8 cellular contexts compared by ENCODE assay signal in genomic region chr16:53504161-53504663, GRCh38. TPM values are rescaled to one million over a fixed set of nuclear protein-coding genes. Genes with fewer than 3 reads are reported as not detected.
A peak's percentile ranks its signal among the peaks of the same experiment; 100 is the strongest.
DNase-seq lines count a peak whose midpoint lies in the region; ATAC-seq and TF ChIP-seq lines count a peak whose summit lies in the region.

No MANE protein-coding gene starts in this region.

- TF ChIP-seq CTCF in SK-N-SH (IDR thresholded peaks at IDR 0.05) = no peak

- peak; percentile 36 for DNase-seq in NCI-H146 (lab: John Stamatoyannopoulos, UW)
- DNase-seq in NCI-H146 treated with DMSO at 0.1 percent for 48 hours (lab: John Stamatoyannopoulos, UW; ENCODE audit: unreplicated experiment) = no peak
- DNase-seq in SK-N-SH = peak; percentile 49
- peak; percentile 22 for DNase-seq in central memory CD4-positive, alpha-beta T cell
- DNase-seq in left lobe of liver (ENCODE audit: low spot score) = peak; percentile 71
- peak; percentile 15 for DNase-seq in stimulated activated CD4-positive, alpha-beta T cell treated with anti-CD3 and anti-CD28 coated beads, Interleukin-4, amount 100 ng/mL, for 1 hour

- peaks cover 7 to 23% of the 10 kb centered on the region in 2 experiments for H3K4me1 ChIP-seq in SK-N-SH (ENCODE audit: control insufficient read depth in 1 of 2, insufficient read depth in 2 of 2, low read depth in 1 of 2, low read length in 1 of 2)

- WGBS in SK-N-SH (ENCODE audit: low lambda C conversion rate) = 16% methylated on average over 11 of the region's 11 CpGs

- H3K9me2 ChIP-seq in SK-N-SH = no peaks in the 10 kb centered on the region

- peak overlapping the region; percentile 81 to 98 for H3K27ac ChIP-seq in SK-N-SH (ENCODE audit: low read depth in 2 of 2, low read length in 1 of 2)

- ATAC-seq in left lobe of liver (peak; percentile 6), GM19463 (IDR thresholded peaks at IDR 0.05; ENCODE audit: unreplicated experiment) (no peak), GM19452 (IDR thresholded peaks at IDR 0.05; ENCODE audit: unreplicated experiment) (no peak)

- no peaks in the 10 kb centered on the region for H4K20me1 ChIP-seq in SK-N-SH (ENCODE audit: insufficient read depth)

- H3K4me2 ChIP-seq in SK-N-SH = peak overlapping the region; percentile 84

- CTCF ChIA-PET in SK-N-SH (lab: Yijun Ruan, JAX) = interaction anchor here (1.0 to 1.3 kb wide), 2 partner anchors 148 to 374 kb away, joined by 3 read pairs; no protein-coding TSS in a partner anchor

- no peaks in the 10 kb centered on the region for H3K9me3 ChIP-seq in SK-N-SH

- POLR2A ChIA-PET in SK-N-SH (lab: Yijun Ruan, JAX) = interaction anchor here (0.6 to 2.0 kb wide), 5 partner anchors 69 to 1564 kb away, joined by 3 to 18 read pairs (median 3); partner anchors contain the start of genes FTO, RBL2 and RPGRIP1L

- H3K9ac ChIP-seq in SK-N-SH = peak overlapping the region; percentile 69; the same call in 1 of the 2 replicates

- no peak for TF ChIP-seq RAD21 in SK-N-SH (IDR thresholded peaks at IDR 0.05; ENCODE audit: low read length)

- peak overlapping the region; percentile 76 for H2AFZ ChIP-seq in SK-N-SH (ENCODE audit: low read depth)

- peaks cover 13% of the 10 kb centered on the region for H3K79me2 ChIP-seq in SK-N-SH (ENCODE audit: insufficient read depth)

- H3K4me3 ChIP-seq in SK-N-SH (ENCODE audit: low read depth in 2 of 2, low read length in 1 of 2) = peak overlapping the region; percentile 62 to 67

- TF ChIP-seq EP300 in SK-N-SH (IDR thresholded peaks at IDR 0.05; ENCODE audit: borderline replicate concordance in 1 of 2, low read depth in 1 of 2, low read length in 1 of 2) = no peak

- no peaks in the 10 kb centered on the region for H3K36me3 ChIP-seq in SK-N-SH (replicated peaks in 1 of 2; ENCODE audit: control insufficient read depth in 1 of 2, insufficient read depth in 2 of 2, low read length in 1 of 2)

- H3F3A ChIP-seq in SK-N-SH (replicated peaks; ENCODE audit: insufficient read depth) = no peaks in the 10 kb centered on the region

- H3K27me3 ChIP-seq in SK-N-SH (ENCODE audit: insufficient read depth) = no peaks in the 10 kb centered on the region

TF ChIP-seq in SK-N-SH, 30 proteins besides CTCF, POLR2A, EP300 and RAD21:
- TF ChIP-seq TCF12 (IDR thresholded peaks at IDR 0.05) = no peak
- TF ChIP-seq FOSL2 (IDR thresholded peaks at IDR 0.05; ENCODE audit: borderline replicate concordance, low read depth) = no peak
- no peak for TF ChIP-seq CHD2 (IDR thresholded peaks at IDR 0.05; ENCODE audit: low read length, partially characterized antibody)
- no peak for TF ChIP-seq MAX (IDR thresholded peaks at IDR 0.05; ENCODE audit: low read depth)
- no peak for TF ChIP-seq GATA2 (CRISPR knock-in tag; IDR thresholded peaks at IDR 0.05)

RNA-seq across cellular contexts. Expression of gene AKTIP, which starts 1.2 kb away (rescaled TPM):
- 21.0 and 31.0 TPM in 2 replicates for polyA plus RNA-seq in SK-N-SH (2012; rRNA removed)
- polyA plus RNA-seq in SK-N-SH (2012; cell fraction: cytosol; rRNA removed) = 23.4 and 27.2 TPM in 2 replicates
- polyA plus RNA-seq in SK-N-SH (2012; cell fraction: nucleus; rRNA removed) = 26.0 and 41.3 TPM in 2 replicates
- 25.7 TPM for total RNA-seq in left lobe of liver
